ENCODE assay signal across 8 cellular contexts in the genomic region with DNA sequence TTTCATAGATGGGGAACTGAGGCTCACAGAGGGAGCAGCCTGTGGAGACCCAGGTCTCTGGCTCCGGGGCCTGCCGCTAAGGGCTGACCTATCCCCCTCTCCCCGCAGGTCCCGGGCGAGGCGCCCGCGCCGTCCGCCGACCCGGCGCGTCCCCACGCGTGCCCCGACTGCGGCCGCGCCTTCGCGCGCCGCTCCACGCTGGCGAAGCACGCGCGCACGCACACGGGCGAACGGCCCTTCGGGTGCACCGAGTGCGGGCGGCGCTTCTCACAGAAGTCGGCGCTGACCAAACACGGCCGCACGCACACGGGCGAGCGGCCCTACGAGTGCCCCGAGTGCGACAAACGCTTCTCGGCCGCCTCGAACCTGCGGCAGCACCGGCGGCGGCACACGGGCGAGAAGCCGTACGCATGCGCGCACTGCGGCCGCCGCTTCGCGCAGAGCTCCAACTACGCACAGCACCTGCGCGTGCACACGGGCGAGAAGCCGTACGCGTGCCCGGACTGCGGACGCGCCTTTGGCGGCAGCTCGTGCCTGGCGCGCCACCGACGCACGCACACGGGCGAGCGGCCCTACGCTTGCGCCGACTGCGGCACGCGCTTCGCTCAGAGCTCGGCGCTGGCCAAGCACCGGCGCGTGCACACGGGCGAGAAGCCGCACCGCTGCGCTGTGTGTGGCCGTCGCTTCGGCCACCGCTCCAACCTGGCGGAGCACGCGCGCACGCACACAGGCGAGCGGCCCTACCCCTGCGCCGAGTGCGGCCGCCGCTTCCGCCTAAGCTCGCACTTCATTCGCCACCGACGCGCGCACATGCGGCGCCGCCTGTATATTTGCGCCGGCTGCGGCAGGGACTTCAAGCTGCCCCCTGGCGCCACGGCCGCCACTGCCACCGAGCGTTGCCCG. TPM values are rescaled to one million over a fixed set of nuclear protein-coding genes. Genes with fewer than 3 reads are reported as not detected.
DNase-seq lines count a peak whose midpoint lies in the region; ATAC-seq, FAIRE-seq and TF ChIP-seq lines count a peak whose summit lies in the region.

No MANE protein-coding gene starts in this region.

- H3K9me3 Mint-ChIP-seq in activated CD8-positive, alpha-beta T cell treated with anti-CD3 and anti-CD28 coated beads for 36 hours = no peaks in the 10 kb centered on the region

- H3K4me3 ChIP-seq in A549 (peak overlapping the region; percentile 66), ectodermal cell (ENCODE audit: insufficient read depth, low read depth, low read length) (peak overlapping the region; percentile 45)

- H3K36me3 Mint-ChIP-seq in activated CD8-positive, alpha-beta T cell treated with anti-CD3 and anti-CD28 coated beads for 36 hours (ENCODE audit: low read depth) = peaks cover 44% of the 10 kb centered on the region

- H3K27me3 Mint-ChIP-seq in activated CD8-positive, alpha-beta T cell treated with anti-CD3 and anti-CD28 coated beads for 36 hours = no peaks in the 10 kb centered on the region

- peaks cover 20% of the 10 kb centered on the region; the same call in 2 of the 3 replicates for H3K4me1 ChIP-seq in A549
- H3K4me1 ChIP-seq in ectodermal cell (ENCODE audit: control insufficient read depth, insufficient read depth, low read length) = peaks cover 5% of the 10 kb centered on the region

- H3K4me2 ChIP-seq in A549 = peak overlapping the region; percentile 85

- DNase-seq in A549 (ENCODE audit: low read depth in 1 of 2, low spot score in 1 of 2) (peak; percentile 80 to 98), NCI-H345 (lab: John Stamatoyannopoulos, UW) (peak; percentile 98), lung microvascular endothelial cell (ENCODE audit: low read depth in 2 of 2) (peak; percentile 97 to 99)
- peak; percentile 89 for DNase-seq in activated CD8-positive, alpha-beta T cell treated with anti-CD3 and anti-CD28 coated beads for 36 hours
- peak; percentile 75 to 86 (median 75) for DNase-seq in stimulated activated CD4-positive, alpha-beta T cell treated with anti-CD3 and anti-CD28 coated beads, TNF-alpha, amount 100 ng/mL, for 4 hours (ENCODE audit: low read depth in 3 of 3)

- no peak overlapping the region for H3K27ac Mint-ChIP-seq in activated CD8-positive, alpha-beta T cell treated with anti-CD3 and anti-CD28 coated beads for 36 hours

- CTCF ChIA-PET in A549 (lab: Yijun Ruan, JAX) = interaction anchor here (0.9 to 5.3 kb wide), 13 partner anchors 8 to 325 kb away, joined by 3 to 68 read pairs (median 4); a partner anchor contains a TSS
- CTCF ChIA-PET in activated CD8-positive, alpha-beta T cell treated with anti-CD3 and anti-CD28 coated beads for 36 hours (lab: Charles Lee) = interaction anchor here (0.7 to 3.6 kb wide), 15 partner anchors 9 to 198 kb away, joined by 3 to 36 read pairs (median 4); a partner anchor contains a TSS

- TF ChIP-seq POLR2A in A549 (IDR thresholded peaks at IDR 0.05; ENCODE audit: low read length) = peak; percentile 26

- intact Hi-C loops in activated CD8-positive, alpha-beta T cell treated with anti-CD3 and anti-CD28 coated beads for 36 hours (cut with micrococcal nuclease) = no loop called here

- peak overlapping the region; percentile 89 to 91 for H3K27ac ChIP-seq in A549
- H3K27ac ChIP-seq in ectodermal cell (ENCODE audit: insufficient read depth, low read depth, low read length, poor library complexity, severe bottlenecking) = peak overlapping the region; percentile 50

- H3K9me3 ChIP-seq in A549 (no peaks in the 10 kb centered on the region), ectodermal cell (ENCODE audit: control insufficient read depth, low read length) (no peaks in the 10 kb centered on the region)

- H3K4me3 Mint-ChIP-seq in activated CD8-positive, alpha-beta T cell treated with anti-CD3 and anti-CD28 coated beads for 36 hours = peak overlapping the region; percentile 58

- POLR2A ChIA-PET in A549 (lab: Yijun Ruan, JAX) = interaction anchor here (0.6 to 1.9 kb wide), 19 partner anchors 8 to 627 kb away, joined by 3 to 23 read pairs (median 4); a partner anchor contains a TSS
- POLR2A ChIA-PET in activated CD8-positive, alpha-beta T cell treated with anti-CD3 and anti-CD28 coated beads for 36 hours (lab: Charles Lee) = interaction anchor here (0.6 to 4.2 kb wide), 30 partner anchors 8 to 683 kb away, joined by 3 to 38 read pairs (median 3); a partner anchor contains a TSS

- peak; percentile 34; the same call in 1 of the 3 replicates for TF ChIP-seq CTCF in A549 (IDR thresholded peaks at IDR 0.05)
- TF ChIP-seq CTCF in activated CD8-positive, alpha-beta T cell treated with anti-CD3 and anti-CD28 coated beads for 36 hours (IDR thresholded peaks at IDR 0.05) = no peak

- 0% methylated on average over 7 of the region's 142 CpGs for WGBS in A549 (ENCODE audit: missing lambda C conversion rate)
- WGBS in ectodermal cell, 2 experiments = 3 to 4% methylated on average over 142 of the region's 142 CpGs

- ATAC-seq in A549 (peak; percentile 90 to 94), GM18520 (IDR thresholded peaks at IDR 0.05; ENCODE audit: unreplicated experiment) (peak; percentile 83), HG03066 (IDR thresholded peaks at IDR 0.05; ENCODE audit: low read depth, unreplicated experiment) (peak; percentile 56)
- ATAC-seq in activated CD8-positive, alpha-beta T cell treated with anti-CD3 and anti-CD28 coated beads for 36 hours = peak; percentile 90

- no peak for FAIRE-seq in A549 (lab: Jason Lieb, UNC)

- TF ChIP-seq EP300 in A549 (IDR thresholded peaks at IDR 0.05) = no peak

- peak; percentile 8 to 26; a peak in 2 of 5 replicates for TF ChIP-seq RAD21 in A549 (conservative IDR thresholded peaks at IDR 0.05 in 1 of 2, IDR thresholded peaks at IDR 0.05 in 1 of 2)

- peaks cover 30% of the 10 kb centered on the region for H3K4me1 Mint-ChIP-seq in activated CD8-positive, alpha-beta T cell treated with anti-CD3 and anti-CD28 coated beads for 36 hours (ENCODE audit: low read depth)

- no peaks in the 10 kb centered on the region for H3K27me3 ChIP-seq in ectodermal cell (ENCODE audit: control insufficient read depth, insufficient read depth, low read length, poor library complexity, severe bottlenecking)

- H3K36me3 ChIP-seq in ectodermal cell (ENCODE audit: control insufficient read depth, insufficient read depth, low read length) = peaks cover 13% of the 10 kb centered on the region

RNA-seq across cellular contexts. Expression of a gene that starts 10.3 kb away (rescaled TPM):
- polyA plus RNA-seq in A549 (2011; rRNA removed) (5.0 and 5.7 TPM in 2 replicates), A549 (2017; fragmentation: RNase III; extraction: RNeasy Plus Mini Kit Qiagen cat#74134 plus additional on column Dnase treatment) (6.8 to 7.9 TPM (median 7.2 TPM) in 3 replicates)
- polyA plus RNA-seq in A549 (2012; cell fraction: cytosol; rRNA removed) = 13.6 and 22.1 TPM in 2 replicates
- polyA plus RNA-seq in A549 (2012; cell fraction: nucleus; rRNA removed) = 12.7 and 26.3 TPM in 2 replicates
- 2.8 and 3.6 TPM in 2 replicates for polyA minus RNA-seq in A549 (2011; rRNA and poly(A)+ RNA removed)
- 1 to 10 TPM; 5.4 to 6.6 TPM for total RNA-seq in activated CD8-positive, alpha-beta T cell treated with anti-CD3 and anti-CD28 coated beads for 36 hours
- polyA plus RNA-seq in ectodermal cell (2013, experiment 1 of 4) = 7.4 TPM
- polyA plus RNA-seq in ectodermal cell (2013, experiment 2 of 4) = 6.9 TPM
- polyA plus RNA-seq in ectodermal cell (2013, experiment 3 of 4) = 11.5 TPM
- polyA plus RNA-seq in ectodermal cell (2013, experiment 4 of 4) = 10.3 TPM
- 8.3 and 10.5 TPM in 2 replicates for total RNA-seq in lung microvascular endothelial cell

RNA-seq across cellular contexts. Expression of a gene that starts 12.1 kb away (rescaled TPM):
- 105 and 122 TPM in 2 replicates for polyA plus RNA-seq in A549 (2011; rRNA removed)
- polyA plus RNA-seq in A549 (2012; cell fraction: cytosol; rRNA removed) = 179 and 200 TPM in 2 replicates
- 106 and 110 TPM in 2 replicates for polyA plus RNA-seq in A549 (2012; cell fraction: nucleus; rRNA removed)
- polyA plus RNA-seq in A549 (2017; fragmentation: RNase III; extraction: RNeasy Plus Mini Kit Qiagen cat#74134 plus additional on column Dnase treatment) = 114 to 121 TPM (median 120 TPM) in 3 replicates
- 36.0 and 47.7 TPM in 2 replicates for polyA minus RNA-seq in A549 (2011; rRNA and poly(A)+ RNA removed)
- 100 to 1,000 TPM in 1 of 2 experiments, 10 to 100 TPM in 1; 98.4 to 105 TPM for total RNA-seq in activated CD8-positive, alpha-beta T cell treated with anti-CD3 and anti-CD28 coated beads for 36 hours
- polyA plus RNA-seq in ectodermal cell (2013, experiment 1 of 4) = 85.8 TPM
- polyA plus RNA-seq in ectodermal cell (2013, experiment 2 of 4) = 79.1 TPM
- 53.6 TPM for polyA plus RNA-seq in ectodermal cell (2013, experiment 3 of 4)
- polyA plus RNA-seq in ectodermal cell (2013, experiment 4 of 4) = 57.4 TPM
- total RNA-seq in lung microvascular endothelial cell = 54.8 and 57.5 TPM in 2 replicates

RNA-seq across cellular contexts. Expression of a gene that starts 22.5 kb away (rescaled TPM):
- polyA plus RNA-seq in A549 (2011; rRNA removed) (7.0 and 9.3 TPM in 2 replicates), A549 (2017; fragmentation: RNase III; extraction: RNeasy Plus Mini Kit Qiagen cat#74134 plus additional on column Dnase treatment) (9.1 to 10.4 TPM (median 9.7 TPM) in 3 replicates)
- 8.1 and 10.4 TPM in 2 replicates for polyA plus RNA-seq in A549 (2012; cell fraction: cytosol; rRNA removed)
- 12.0 and 13.2 TPM in 2 replicates for polyA plus RNA-seq in A549 (2012; cell fraction: nucleus; rRNA removed)
- 7.2 and 9.6 TPM in 2 replicates for polyA minus RNA-seq in A549 (2011; rRNA and poly(A)+ RNA removed)
- total RNA-seq in activated CD8-positive, alpha-beta T cell treated with anti-CD3 and anti-CD28 coated beads for 36 hours = 10 to 100 TPM; 10.4 to 10.9 TPM
- 45.3 TPM for polyA plus RNA-seq in ectodermal cell (2013, experiment 1 of 4)
- 53.1 TPM for polyA plus RNA-seq in ectodermal cell (2013, experiment 2 of 4)
- polyA plus RNA-seq in ectodermal cell (2013, experiment 3 of 4) = 34.0 TPM
- 39.1 TPM for polyA plus RNA-seq in ectodermal cell (2013, experiment 4 of 4)
- total RNA-seq in lung microvascular endothelial cell = 11.1 and 11.6 TPM in 2 replicates

RNA-seq across cellular contexts. Expression of a gene that starts 28.0 kb away (rescaled TPM):
- polyA plus RNA-seq in A549 (2011; rRNA removed) (61.5 and 72.6 TPM in 2 replicates), A549 (2017; fragmentation: RNase III; extraction: RNeasy Plus Mini Kit Qiagen cat#74134 plus additional on column Dnase treatment) (42.8 to 48.9 TPM (median 47.8 TPM) in 3 replicates)
- polyA plus RNA-seq in A549 (2012; cell fraction: cytosol; rRNA removed) = 36.4 and 42.6 TPM in 2 replicates
- polyA plus RNA-seq in A549 (2012; cell fraction: nucleus; rRNA removed) = 16.1 and 18.8 TPM in 2 replicates
- 32.3 and 37.4 TPM in 2 replicates for polyA minus RNA-seq in A549 (2011; rRNA and poly(A)+ RNA removed)
- 10 to 100 TPM; 51.8 to 54.0 TPM for total RNA-seq in activated CD8-positive, alpha-beta T cell treated with anti-CD3 and anti-CD28 coated beads for 36 hours
- 27.6 TPM for polyA plus RNA-seq in ectodermal cell (2013, experiment 1 of 4)
- polyA plus RNA-seq in ectodermal cell (2013, experiment 2 of 4) = 30.9 TPM
- 25.0 TPM for polyA plus RNA-seq in ectodermal cell (2013, experiment 3 of 4)
- polyA plus RNA-seq in ectodermal cell (2013, experiment 4 of 4) = 27.8 TPM
- 11.8 and 17.9 TPM in 2 replicates for total RNA-seq in lung microvascular endothelial cell

RNA-seq across cellular contexts. Expression of a gene that starts 35.3 kb away (rescaled TPM):
- polyA plus RNA-seq in A549 (2011; rRNA removed) = 0.13 and 0.17 TPM in 2 replicates
- polyA plus RNA-seq in A549 (2012; cell fraction: cytosol; rRNA removed) = 0.75 and 0.91 TPM in 2 replicates
- polyA plus RNA-seq in A549 (2012; cell fraction: nucleus; rRNA removed) = 0.54 and 0.69 TPM in 2 replicates
- polyA plus RNA-seq in A549 (2017; fragmentation: RNase III; extraction: RNeasy Plus Mini Kit Qiagen cat#74134 plus additional on column Dnase treatment) = 0.58 to 0.73 TPM (median 0.65 TPM) in 3 replicates
- not detected in 2 replicates for polyA minus RNA-seq in A549 (2011; rRNA and poly(A)+ RNA removed)
- 100 to 1,000 TPM; 163 to 169 TPM for total RNA-seq in activated CD8-positive, alpha-beta T cell treated with anti-CD3 and anti-CD28 coated beads for 36 hours
- 3.1 TPM for polyA plus RNA-seq in ectodermal cell (2013, experiment 1 of 4)
- polyA plus RNA-seq in ectodermal cell (2013, experiment 2 of 4) = 2.3 TPM
- polyA plus RNA-seq in ectodermal cell (2013, experiment 3 of 4) = 3.8 TPM
- polyA plus RNA-seq in ectodermal cell (2013, experiment 4 of 4) = 4.1 TPM
- 0.20 TPM in 1 of 2 replicates, not detected in the other for total RNA-seq in lung microvascular endothelial cell

Comparison
In these comparisons a context has a peak if more than half of its experiments do, and no peak if none do; other contexts are left out.
1. Peak in every context shown above with its lines: DNase-seq, ATAC-seq, H3K4me3 ChIP-seq and H3K27ac ChIP-seq.